ENCODE assay signal across 8 cellular contexts in genomic region chr20:21235713-21236445, GRCh38.
DNase-seq lines count a peak whose midpoint lies in the region; ATAC-seq and TF ChIP-seq lines count a peak whose summit lies in the region.

No MANE protein-coding gene starts in this region.

- no peaks in the 10 kb centered on the region for H3F3A ChIP-seq in SK-N-SH (replicated peaks; ENCODE audit: insufficient read depth)

- H3K4me3 ChIP-seq in AG04449 (ENCODE audit: low read depth, low read length) (no peak overlapping the region), SK-N-SH (ENCODE audit: low read depth in 2 of 2, low read length in 1 of 2) (no peak overlapping the region; a peak in 1 of 4 replicates), trophoblast cell (ENCODE audit: low read depth, low read length) (no peak overlapping the region)

- H4K91ac ChIP-seq in trophoblast cell (ENCODE audit: low read depth, low read length), result no peak overlapping the region

- TF ChIP-seq CTCF in AG04449 (IDR thresholded peaks at IDR 0.05; ENCODE audit: insufficient read depth, low read length, missing control alignments), result peak; percentile 97
- TF ChIP-seq CTCF in SK-N-SH (IDR thresholded peaks at IDR 0.05), result peak; percentile 92

- H3K18ac ChIP-seq in trophoblast cell (ENCODE audit: low read length), result no peak overlapping the region

- H3K79me2 ChIP-seq in SK-N-SH (ENCODE audit: insufficient read depth), result no peaks in the 10 kb centered on the region
- no peaks in the 10 kb centered on the region for H3K79me2 ChIP-seq in trophoblast cell (ENCODE audit: control insufficient read depth, insufficient read depth, low read length, poor library complexity)

- no peak overlapping the region for H4K8ac ChIP-seq in trophoblast cell (ENCODE audit: low read depth, low read length)

- H2BK5ac ChIP-seq in trophoblast cell (ENCODE audit: low read depth, low read length, poor library complexity), result no peak overlapping the region

- TF ChIP-seq RAD21 in SK-N-SH (IDR thresholded peaks at IDR 0.05; ENCODE audit: low read length), result peak; percentile 81

- H3K9me3 Mint-ChIP-seq in activated naive CD4-positive, alpha-beta T cell treated with anti-CD3 and anti-CD28 coated beads, Interleukin-2, amount 10 ng/mL, durations not matched to agents 7 days and 5 days, result no peaks in the 10 kb centered on the region

- no peaks in the 10 kb centered on the region for H3K27me3 Mint-ChIP-seq in activated naive CD4-positive, alpha-beta T cell treated with anti-CD3 and anti-CD28 coated beads, Interleukin-2, amount 10 ng/mL, durations not matched to agents 7 days and 5 days

- 7% methylated on average over 11 of the region's 11 CpGs for WGBS in SK-N-SH (ENCODE audit: low lambda C conversion rate)
- no CpG with 5 or more reads among the region's 11 CpGs for WGBS in trophoblast cell (ENCODE audit: extremely low coverage, insufficient coverage, insufficient read length)

- no peak overlapping the region for H3K4me2 ChIP-seq in SK-N-SH
- no peak overlapping the region for H3K4me2 ChIP-seq in trophoblast cell (ENCODE audit: low read length)

- no peak overlapping the region for H3K23ac ChIP-seq in trophoblast cell (ENCODE audit: low read length)

- H3K36me3 ChIP-seq in SK-N-SH (replicated peaks in 1 of 2; ENCODE audit: control insufficient read depth in 1 of 2, insufficient read depth in 2 of 2, low read length in 1 of 2) (no peaks in the 10 kb centered on the region), trophoblast cell (ENCODE audit: control insufficient read depth in 1 of 2, insufficient read depth in 2 of 2, low read length in 2 of 2) (no peaks in the 10 kb centered on the region)

- no peak for TF ChIP-seq EP300 in SK-N-SH (IDR thresholded peaks at IDR 0.05; ENCODE audit: borderline replicate concordance in 1 of 2, low read depth in 1 of 2, low read length in 1 of 2)

- no peak overlapping the region for H3K9ac ChIP-seq in SK-N-SH
- H3K9ac ChIP-seq in trophoblast cell (ENCODE audit: low read length), result no peak overlapping the region

- DNase-seq in AG04449 (ENCODE audit: low read depth, low spot score) (no peak), NAMALWA (ENCODE audit: low spot score) (peak; percentile 73), SK-N-SH (peak; percentile 65), glomerular endothelial cell (ENCODE audit: extremely low read depth, low read depth, low spot score) (peak; percentile 56), trophoblast cell (peak; percentile 67 to 86), ureter (ENCODE audit: low spot score) (peak; percentile 54)
- peak; percentile 78 for DNase-seq in activated naive CD4-positive, alpha-beta T cell treated with anti-CD3 and anti-CD28 coated beads, Interleukin-2, amount 10 ng/mL, durations not matched to agents 7 days and 5 days

- H2AFZ ChIP-seq in SK-N-SH (ENCODE audit: low read depth) (peak overlapping the region; percentile 60; the same call in 1 of the 2 replicates), trophoblast cell (ENCODE audit: insufficient read depth, low read length, poor library complexity) (no peak overlapping the region)

- no peak overlapping the region for H3K27ac Mint-ChIP-seq in activated naive CD4-positive, alpha-beta T cell treated with anti-CD3 and anti-CD28 coated beads, Interleukin-2, amount 10 ng/mL, durations not matched to agents 7 days and 5 days

- CTCF ChIA-PET in AG04449 (lab: Yijun Ruan, JAX) (interaction anchor here (0.7 to 6.6 kb wide), 76 partner anchors 10 to 563 kb away, joined by 3 to 374 read pairs (median 5); partner anchors contain the start of genes KIZ and NKX2-2), SK-N-SH (lab: Yijun Ruan, JAX) (interaction anchor here (0.6 to 5.0 kb wide), 126 partner anchors 9 to 735 kb away, joined by 3 to 336 read pairs (median 4); partner anchors contain the start of genes KIZ, NKX2-2 and XRN2)
- CTCF ChIA-PET in activated naive CD4-positive, alpha-beta T cell treated with anti-CD3 and anti-CD28 coated beads, Interleukin-2, amount 10 ng/mL, durations not matched to agents 7 days and 5 days (lab: Charles Lee), result interaction anchor here (0.7 to 8.9 kb wide), 46 partner anchors 9 to 489 kb away, joined by 3 to 212 read pairs (median 4); no protein-coding TSS in a partner anchor

- POLR2A ChIA-PET in AG04449 (lab: Yijun Ruan, JAX) (no interaction called here), SK-N-SH (lab: Yijun Ruan, JAX) (interaction anchor here (1.3 kb wide), 1 partner anchor 67 kb away, joined by 5 read pairs; the partner anchor contains the start of gene XRN2)

- H2BK120ac ChIP-seq in trophoblast cell (ENCODE audit: insufficient read depth, low read length, poor library complexity), result no peak overlapping the region

- H3K4me3 Mint-ChIP-seq in activated naive CD4-positive, alpha-beta T cell treated with anti-CD3 and anti-CD28 coated beads, Interleukin-2, amount 10 ng/mL, durations not matched to agents 7 days and 5 days, result no peak overlapping the region

- ATAC-seq in GM19023 (IDR thresholded peaks at IDR 0.05; ENCODE audit: unreplicated experiment), result peak; percentile 58

- peaks cover 2% of the 10 kb centered on the region for H3K4me1 Mint-ChIP-seq in activated naive CD4-positive, alpha-beta T cell treated with anti-CD3 and anti-CD28 coated beads, Interleukin-2, amount 10 ng/mL, durations not matched to agents 7 days and 5 days

- no peaks in the 10 kb centered on the region for H4K20me1 ChIP-seq in SK-N-SH (ENCODE audit: insufficient read depth)

- H3K27me3 ChIP-seq in SK-N-SH (ENCODE audit: insufficient read depth), result no peaks in the 10 kb centered on the region
- no peaks in the 10 kb centered on the region for H3K27me3 ChIP-seq in trophoblast cell (ENCODE audit: insufficient read depth, low read length)

- peaks cover 0 to 3% of the 10 kb centered on the region in 2 experiments; a peak in 2 of 4 replicates for H3K4me1 ChIP-seq in SK-N-SH (ENCODE audit: control insufficient read depth in 1 of 2, insufficient read depth in 2 of 2, low read depth in 1 of 2, low read length in 1 of 2)
- H3K4me1 ChIP-seq in trophoblast cell (ENCODE audit: control insufficient read depth in 1 of 2, insufficient read depth in 2 of 2, low read length in 2 of 2), result no peaks in the 10 kb centered on the region

- no peaks in the 10 kb centered on the region for H3K9me3 ChIP-seq in SK-N-SH
- H3K9me3 ChIP-seq in trophoblast cell (ENCODE audit: insufficient read depth, low read depth, low read length), result peaks cover 1% of the 10 kb centered on the region

- H4K12ac ChIP-seq in trophoblast cell (ENCODE audit: low read depth, low read length), result no peak overlapping the region

- H3K14ac ChIP-seq in trophoblast cell (ENCODE audit: low read length), result no peak overlapping the region

- no peak overlapping the region for H2AK5ac ChIP-seq in trophoblast cell (ENCODE audit: low read length)

- H3K4ac ChIP-seq in trophoblast cell (ENCODE audit: low read depth, low read length), result no peak overlapping the region

- H3K27ac ChIP-seq in SK-N-SH (ENCODE audit: low read depth in 2 of 2, low read length in 1 of 2) (no peak overlapping the region), trophoblast cell (ENCODE audit: low read depth, low read length) (no peak overlapping the region)

- no peak overlapping the region for H2BK12ac ChIP-seq in trophoblast cell (ENCODE audit: low read length)

- no peaks in the 10 kb centered on the region for H3K36me3 Mint-ChIP-seq in activated naive CD4-positive, alpha-beta T cell treated with anti-CD3 and anti-CD28 coated beads, Interleukin-2, amount 10 ng/mL, durations not matched to agents 7 days and 5 days

- H3K9me2 ChIP-seq in SK-N-SH, result no peaks in the 10 kb centered on the region

- H3K79me1 ChIP-seq in trophoblast cell (ENCODE audit: low read length), result no peaks in the 10 kb centered on the region

TF ChIP-seq in SK-N-SH, 30 proteins besides CTCF, POLR2A, EP300 and RAD21:
- TF ChIP-seq RFX5 (IDR thresholded peaks at IDR 0.05; ENCODE audit: low read length) (no peak), SMC3 (IDR thresholded peaks at IDR 0.05; ENCODE audit: low read depth, low read length) (peak; percentile 77)
